ENCODE assay signal across 16 cellular contexts in genomic region chr16:26951950-26952349, GRCh38.
DNase-seq lines count a peak whose midpoint lies in the region; ATAC-seq, FAIRE-seq and TF ChIP-seq lines count a peak whose summit lies in the region.
"Had no signal": no experiment of that assay in that cellular context is flagged by ENCODE, and none has a peak within 500 bp of the region (broad histone marks: within the 10 kb centered on the region; RNA-seq: fewer than 3 reads in every experiment).

No MANE protein-coding gene starts in this region.

- H3K4me1 Mint-ChIP-seq in GM23338, result no peaks in the 10 kb centered on the region
- no peaks in the 10 kb centered on the region for H3K4me1 Mint-ChIP-seq in osteocyte (ENCODE audit: unreplicated experiment)

- peak; percentile 48; the same call in 1 of the 3 replicates for ATAC-seq in GM23338
- ATAC-seq in GM21576 (IDR thresholded peaks at IDR 0.05; ENCODE audit: unreplicated experiment), result no peak

- H3K27ac Mint-ChIP-seq in GM23338, result no peak overlapping the region
- no peak overlapping the region for H3K27ac Mint-ChIP-seq in osteocyte (ENCODE audit: unreplicated experiment)
- H3K27ac Mint-ChIP-seq: HFFc6 had no signal

- peaks cover 86% of the 10 kb centered on the region for H3K9me3 Mint-ChIP-seq in GM23338
- no peaks in the 10 kb centered on the region for H3K9me3 Mint-ChIP-seq in osteocyte (ENCODE audit: unreplicated experiment)
- H3K9me3 Mint-ChIP-seq: HFFc6 had no signal

- H3K36me3 ChIP-seq in GM23338 (ENCODE audit: insufficient read depth), result no peaks in the 10 kb centered on the region
- H3K36me3 ChIP-seq: Peyer's patch had no signal

- H3K36me3 Mint-ChIP-seq in GM23338 (ENCODE audit: low read depth) (peaks cover 12% of the 10 kb centered on the region), osteocyte (ENCODE audit: unreplicated experiment) (no peaks in the 10 kb centered on the region)

- no peak for DNase-seq in GM23338 (ENCODE audit: low spot score)
- DNase-seq in RPMI7951 (ENCODE audit: low read depth), result peak; percentile 5
- DNase-seq in fibroblast of villous mesenchyme (ENCODE audit: low read depth), result peak; percentile 11
- DNase-seq in urothelium cell line (ENCODE audit: low spot score), result peak; percentile 13
- no peak for DNase-seq in osteocyte (ENCODE audit: extremely low spot score, unreplicated experiment)
- DNase-seq in NCI-H1105 (lab: John Stamatoyannopoulos, UW), result no peak
- DNase-seq: C1 segment of cervical spinal cord, EL, HFFc6, NCI-H1417 treated with DMSO at 0.1 percent for 48 hours, NCI-H2029, NCI-H510A, NCI-H82, Peyer's patch, SHP77 had no signal

- TF ChIP-seq CTCF in GM23338 (conservative IDR thresholded peaks at IDR 0.05; ENCODE audit: low read depth in 2 of 2) (no peak), fibroblast of villous mesenchyme (IDR thresholded peaks at IDR 0.05; ENCODE audit: insufficient read depth, low read depth, low read length) (no peak), osteocyte (IDR thresholded peaks at IDR 0.05) (no peak)

- no peaks in the 10 kb centered on the region for H3K27me3 ChIP-seq in GM23338 (ENCODE audit: insufficient read depth)
- H3K27me3 ChIP-seq: Peyer's patch had no signal

- no peak overlapping the region for H2AFZ ChIP-seq in GM23338

- H3K27ac ChIP-seq in GM23338 (ENCODE audit: low read depth), result no peak overlapping the region
- H3K27ac ChIP-seq: Peyer's patch had no signal

- no peaks in the 10 kb centered on the region for H3K9me2 ChIP-seq in GM23338 (ENCODE audit: insufficient read depth)

- H3F3A ChIP-seq in GM23338 (replicated peaks; ENCODE audit: low read depth), result no peaks in the 10 kb centered on the region

- FAIRE-seq in urothelium cell line (lab: Jason Lieb, UNC), result no peak

- H3K4me3 ChIP-seq in GM23338 (no peak overlapping the region), fibroblast of villous mesenchyme (ENCODE audit: low read depth, low read length) (no peak overlapping the region)
- H3K4me3 ChIP-seq: Peyer's patch had no signal

- H3K79me2 ChIP-seq in GM23338 (replicated peaks; ENCODE audit: insufficient read depth), result no peaks in the 10 kb centered on the region

- H3K27me3 Mint-ChIP-seq in GM23338 (ENCODE audit: insufficient read depth, low read depth, poor library complexity), result peaks cover 5% of the 10 kb centered on the region
- H3K27me3 Mint-ChIP-seq in osteocyte (ENCODE audit: unreplicated experiment), result no peaks in the 10 kb centered on the region

- H3K4me2 ChIP-seq in GM23338, result no peak overlapping the region

- H3K4me3 Mint-ChIP-seq in GM23338 (no peak overlapping the region), osteocyte (ENCODE audit: unreplicated experiment) (no peak overlapping the region)
- H3K4me3 Mint-ChIP-seq: HFFc6 had no signal

- H4K20me1 ChIP-seq in GM23338 (replicated peaks; ENCODE audit: insufficient read depth), result no peaks in the 10 kb centered on the region

- no peaks in the 10 kb centered on the region for H3K4me1 ChIP-seq in GM23338 (ENCODE audit: insufficient read depth)
- H3K4me1 ChIP-seq: Peyer's patch had no signal

TF ChIP-seq in GM23338, 12 proteins besides CTCF, POLR2A, EP300 and RAD21:
- TF ChIP-seq EZH2phosphoT487 (IDR thresholded peaks at IDR 0.05; ENCODE audit: unreplicated experiment) (no peak), REST (IDR thresholded peaks at IDR 0.05; ENCODE audit: unreplicated experiment) (peak; percentile 62), POLR2AphosphoS5 (IDR thresholded peaks at IDR 0.05; ENCODE audit: low read depth) (no peak)

Comparison
In these comparisons a context has a peak if more than half of its experiments do, and no peak if none do; other contexts are left out.
1. DNase-seq: peak in RPMI7951 (single experiment), fibroblast of villous mesenchyme (single experiment) and urothelium cell line (single experiment); none in GM23338 (single experiment), osteocyte (single experiment) and NCI-H1105 (single experiment).